8 cellular contexts compared by ENCODE assay signal in genomic region chr12:10235761-10236631, GRCh38. TPM values are rescaled to one million over a fixed set of nuclear protein-coding genes. Genes with fewer than 3 reads are reported as not detected.
DNase-seq lines count a peak whose midpoint lies in the region; ATAC-seq and TF ChIP-seq lines count a peak whose summit lies in the region.

No MANE protein-coding gene starts in this region.

- H3K4me3 ChIP-seq in NB4 (ENCODE audit: low read depth, low read length): no peak overlapping the region
- no peak overlapping the region for H3K4me3 ChIP-seq in epithelial cell of proximal tubule (ENCODE audit: low read depth, low read length)

- peak; percentile 66 to 80 for ATAC-seq in naive thymus-derived CD8-positive, alpha-beta T cell
- ATAC-seq in HG03025 (IDR thresholded peaks at IDR 0.05; ENCODE audit: low FRiP score, unreplicated experiment) (no peak), HG03139 (IDR thresholded peaks at IDR 0.05; ENCODE audit: unreplicated experiment) (no peak)

- TF ChIP-seq CTCF in NB4 (IDR thresholded peaks at IDR 0.05; ENCODE audit: low read depth, low read length): peak; percentile 61
- TF ChIP-seq CTCF in epithelial cell of proximal tubule (conservative IDR thresholded peaks at IDR 0.05; ENCODE audit: low read depth, low read length): peak; percentile 80

- intact Hi-C loops in activated CD4-positive, alpha-beta T cell treated with anti-CD3 and anti-CD28 coated beads, Interleukin-2, amount 10 ng/mL, durations not matched to agents 24 days and 14 days (cut with micrococcal nuclease): loop anchor here (1.0 to 10.0 kb wide), 5 partner anchors 266 to 1249 kb away; partner anchors contain the start of gene STYK1

- H3K27me3 Mint-ChIP-seq in activated CD4-positive, alpha-beta T cell treated with anti-CD3 and anti-CD28 coated beads, Interleukin-2, amount 10 ng/mL, durations not matched to agents 24 days and 14 days: peaks cover 20% of the 10 kb centered on the region
- H3K27me3 Mint-ChIP-seq in naive thymus-derived CD8-positive, alpha-beta T cell: no peaks in the 10 kb centered on the region

- no peaks in the 10 kb centered on the region for H3K9me3 Mint-ChIP-seq in activated CD4-positive, alpha-beta T cell treated with anti-CD3 and anti-CD28 coated beads, Interleukin-2, amount 10 ng/mL, durations not matched to agents 24 days and 14 days
- peaks cover 0 to 21% (median 0%) of the 10 kb centered on the region in 9 donors for H3K9me3 Mint-ChIP-seq in naive thymus-derived CD8-positive, alpha-beta T cell

- H3K36me3 Mint-ChIP-seq in activated CD4-positive, alpha-beta T cell treated with anti-CD3 and anti-CD28 coated beads, Interleukin-2, amount 10 ng/mL, durations not matched to agents 24 days and 14 days (ENCODE audit: low read depth): no peaks in the 10 kb centered on the region
- peaks cover 0 to 10% (median 6%) of the 10 kb centered on the region in 3 donors for H3K36me3 Mint-ChIP-seq in naive thymus-derived CD8-positive, alpha-beta T cell

- peak; percentile 14 for DNase-seq in activated CD4-positive, CD25-positive, alpha-beta regulatory T cell treated with anti-CD3 and anti-CD28 coated beads, Interleukin-2, amount 50 U/mL, for 16 hours (ENCODE audit: low read depth, low spot score)
- DNase-seq in activated CD4-positive, CD25-positive, alpha-beta regulatory T cell (lab: John Stamatoyannopoulos, UW): no peak
- DNase-seq in NB4 (ENCODE audit: low read depth) (peak; percentile 62), epithelial cell of proximal tubule (ENCODE audit: low read depth) (no peak)
- DNase-seq in activated CD4-positive, alpha-beta T cell treated with anti-CD3 and anti-CD28 coated beads, Interleukin-2, amount 10 ng/mL, durations not matched to agents 24 days and 14 days: peak; percentile 77
- DNase-seq in naive thymus-derived CD8-positive, alpha-beta T cell: peak in 9 of 10 donors; percentile 25 to 68 (median 42)

- H3K4me1 Mint-ChIP-seq in activated CD4-positive, alpha-beta T cell treated with anti-CD3 and anti-CD28 coated beads, Interleukin-2, amount 10 ng/mL, durations not matched to agents 24 days and 14 days: no peaks in the 10 kb centered on the region
- H3K4me1 Mint-ChIP-seq in naive thymus-derived CD8-positive, alpha-beta T cell: peaks cover 2 to 22% (median 18%) of the 10 kb centered on the region in 4 donors

- no peak for TF ChIP-seq POLR2A in NB4 (IDR thresholded peaks at IDR 0.05; ENCODE audit: extremely low read depth, insufficient read length)

- no peak overlapping the region for H3K4me3 Mint-ChIP-seq in activated CD4-positive, alpha-beta T cell treated with anti-CD3 and anti-CD28 coated beads, Interleukin-2, amount 10 ng/mL, durations not matched to agents 24 days and 14 days
- H3K4me3 Mint-ChIP-seq in naive thymus-derived CD8-positive, alpha-beta T cell: peak overlapping the region in 1 of 10 donors; percentile 43

- no peak overlapping the region for H3K27ac Mint-ChIP-seq in activated CD4-positive, alpha-beta T cell treated with anti-CD3 and anti-CD28 coated beads, Interleukin-2, amount 10 ng/mL, durations not matched to agents 24 days and 14 days
- H3K27ac Mint-ChIP-seq in naive thymus-derived CD8-positive, alpha-beta T cell: peak overlapping the region in 5 of 10 donors; percentile 38 to 68 (median 52)

- POLR2A ChIA-PET in naive thymus-derived CD8-positive, alpha-beta T cell (lab: Charles Lee): interaction anchor here (1.0 to 1.6 kb wide), 4 partner anchors 10 to 436 kb away, joined by 3 to 4 read pairs (median 4); no protein-coding TSS in a partner anchor

RNA-seq across cellular contexts. Expression of gene GABARAPL1, which starts 23.3 kb away (rescaled TPM):
- 1.5 and 2.6 TPM in 2 replicates for total RNA-seq in activated CD4-positive, alpha-beta T cell treated with anti-CD3 and anti-CD28 coated beads, Interleukin-2, amount 10 ng/mL, durations not matched to agents 24 days and 14 days
- 20.7 and 42.3 TPM in 2 replicates for total RNA-seq in epithelial cell of proximal tubule
- 10 to 100 TPM; 55.5 to 56.1 TPM for total RNA-seq in naive thymus-derived CD8-positive, alpha-beta T cell
- polyA plus RNA-seq in naive thymus-derived CD8-positive, alpha-beta T cell: 10 to 100 TPM; 10.0 to 35.3 (median 12.2) TPM

RNA-seq across cellular contexts. Expression of gene TMEM52B, which starts 57.2 kb away (rescaled TPM):
- not detected in 2 replicates for total RNA-seq in activated CD4-positive, alpha-beta T cell treated with anti-CD3 and anti-CD28 coated beads, Interleukin-2, amount 10 ng/mL, durations not matched to agents 24 days and 14 days
- total RNA-seq in epithelial cell of proximal tubule: 0.43 TPM in 1 of 2 replicates, not detected in the other
- not detected for total RNA-seq in naive thymus-derived CD8-positive, alpha-beta T cell
- polyA plus RNA-seq in naive thymus-derived CD8-positive, alpha-beta T cell: not detected

Comparison
In these comparisons a context has a peak if more than half of its experiments do, and no peak if none do; other contexts are left out.
1. DNase-seq: peak in activated CD4-positive, CD25-positive, alpha-beta regulatory T cell treated with anti-CD3 and anti-CD28 coated beads, Interleukin-2, amount 50 U/mL, for 16 hours (single experiment), NB4 (single experiment), activated CD4-positive, alpha-beta T cell treated with anti-CD3 and anti-CD28 coated beads, Interleukin-2, amount 10 ng/mL, durations not matched to agents 24 days and 14 days (single experiment) and naive thymus-derived CD8-positive, alpha-beta T cell (9 of 10); none in activated CD4-positive, CD25-positive, alpha-beta regulatory T cell (0 of 4) and epithelial cell of proximal tubule (single experiment).
2. ATAC-seq: peak in naive thymus-derived CD8-positive, alpha-beta T cell (2 of 2); none in HG03025 (single experiment) and HG03139 (single experiment).